In the genomic region with DNA sequence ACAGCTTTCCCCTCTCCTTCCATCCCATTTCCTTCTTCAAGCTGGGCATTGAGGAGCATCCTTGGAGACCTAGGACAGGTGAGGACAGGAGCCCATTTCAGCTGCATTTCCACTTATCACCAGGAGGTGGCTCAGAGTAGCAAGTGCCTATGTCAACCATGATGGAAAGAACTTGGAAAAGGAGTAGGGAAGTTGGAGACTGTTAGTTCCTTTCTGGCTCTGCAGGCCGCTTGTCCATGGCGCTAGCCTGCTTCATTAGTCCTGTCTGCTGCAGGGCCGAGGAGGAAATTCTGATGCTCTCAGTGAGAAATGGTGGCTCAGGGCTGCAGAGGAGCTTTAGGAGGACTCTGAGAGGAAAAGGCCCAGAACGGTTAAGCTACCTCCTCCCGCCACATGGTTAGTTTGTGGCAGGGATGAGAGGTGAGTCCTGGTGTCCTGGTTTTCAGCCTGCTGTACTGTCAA, we compare ENCODE assay signal across 7 cellular contexts. TPM values are rescaled to one million over a fixed set of nuclear protein-coding genes. Genes with fewer than 3 reads are reported as not detected.
DNase-seq lines count a peak whose midpoint lies in the region; ATAC-seq and TF ChIP-seq lines count a peak whose summit lies in the region.

No MANE protein-coding gene starts in this region.

- ATAC-seq in lung (ENCODE audit: insufficient read depth, low FRiP score) (peak; percentile 78), GM19035 (IDR thresholded peaks at IDR 0.05; ENCODE audit: unreplicated experiment) (no peak)

- no peaks in the 10 kb centered on the region for H3K27me3 ChIP-seq in MM.1S (replicated peaks; ENCODE audit: insufficient read depth, low read length)
- H3K27me3 ChIP-seq in lung (ENCODE audit: control insufficient read depth, insufficient read depth) = no peaks in the 10 kb centered on the region

- no peaks in the 10 kb centered on the region for H3K79me2 ChIP-seq in MM.1S (ENCODE audit: low read length)

- no peak overlapping the region for H2AFZ ChIP-seq in MM.1S (ENCODE audit: low read length)

- H3K36me3 ChIP-seq in MM.1S (replicated peaks; ENCODE audit: insufficient read depth, low read length) (no peaks in the 10 kb centered on the region), lung (ENCODE audit: control insufficient read depth in 2 of 2, insufficient read depth in 2 of 2, low read length in 2 of 2) (no peaks in the 10 kb centered on the region)

- no peaks in the 10 kb centered on the region for H3K9me2 ChIP-seq in MM.1S (replicated peaks; ENCODE audit: insufficient read depth, low read length)

- no peak overlapping the region for H3K4me3 ChIP-seq in MM.1S (ENCODE audit: low read length)
- no peak overlapping the region for H3K4me3 ChIP-seq in choroid plexus epithelial cell (ENCODE audit: low read depth, low read length)
- no peak overlapping the region for H3K4me3 ChIP-seq in lung

- H4K20me1 ChIP-seq in MM.1S (ENCODE audit: insufficient read depth, low read length) = no peaks in the 10 kb centered on the region

- DNase-seq in GM03348 (ENCODE audit: low spot score) (peak; percentile 77), MM.1S (peak; percentile 48), choroid plexus epithelial cell (ENCODE audit: low read depth) (peak; percentile 84), lung (ENCODE audit: low spot score) (peak; percentile 69)
- DNase-seq in stimulated activated naive CD4-positive, alpha-beta T cell treated with Interleukin-2 at 50 U/mL for 16 hours (lab: John Stamatoyannopoulos, UW) = peak; percentile 33

- WGBS in lung, 2 donors = 45 to 64% methylated on average over 5 of the region's 5 CpGs

- H3K27ac ChIP-seq in MM.1S (ENCODE audit: low read length) = no peak overlapping the region
- H3K27ac ChIP-seq in VCaP = no peak overlapping the region
- no peak overlapping the region for H3K27ac ChIP-seq in lung (ENCODE audit: low read depth in 1 of 2, low read length in 1 of 2)

- H3K9me3 ChIP-seq in MM.1S (replicated peaks; ENCODE audit: insufficient read depth, low read length) (no peaks in the 10 kb centered on the region), lung (ENCODE audit: control insufficient read depth in 2 of 2, insufficient read depth in 1 of 2, low read length in 1 of 2) (no peaks in the 10 kb centered on the region)

- H3K4me1 ChIP-seq in MM.1S (ENCODE audit: low read length) (no peaks in the 10 kb centered on the region), lung (ENCODE audit: control insufficient read depth in 2 of 2, insufficient read depth in 2 of 2, low read length in 2 of 2) (no peaks in the 10 kb centered on the region)

- no peak overlapping the region for H3K9ac ChIP-seq in MM.1S (ENCODE audit: low read length)

- TF ChIP-seq CTCF in MM.1S (IDR thresholded peaks at IDR 0.05; ENCODE audit: low read length) (peak; percentile 90), VCaP (conservative IDR thresholded peaks at IDR 0.05) (peak; percentile 76), choroid plexus epithelial cell (conservative IDR thresholded peaks at IDR 0.05; ENCODE audit: low read depth, low read length) (peak; percentile 93), lung (IDR thresholded peaks at IDR 0.05; ENCODE audit: control extremely low read depth, extremely low read depth) (peak; percentile 91)

- H3F3A ChIP-seq in MM.1S (ENCODE audit: insufficient read depth, low read length) = no peaks in the 10 kb centered on the region

- H3K4me2 ChIP-seq in MM.1S (ENCODE audit: low read depth, low read length) = no peak overlapping the region

RNA-seq across cellular contexts. Expression of a gene that starts 7.0 kb away (rescaled TPM):
- 10 to 100 TPM; 39.5 to 71.1 TPM for total RNA-seq in lung
- polyA plus RNA-seq in lung = 10 to 100 TPM; 33.8 to 34.7 TPM

RNA-seq across cellular contexts. Expression of a gene that starts 44.0 kb away (rescaled TPM):
- 100 to 1,000 TPM; 121 to 123 TPM for total RNA-seq in lung
- polyA plus RNA-seq in lung = 100 to 1,000 TPM in 1 of 2 donors, 10 to 100 TPM in 1; 34.1 to 148 TPM

Comparison
In these comparisons a context has a peak if more than half of its experiments do, and no peak if none do; other contexts are left out.
1. DNase-seq: peak in every context shown above with its lines; median percentile 84 in choroid plexus epithelial cell; 77 in GM03348; 69 in lung; 48 in MM.1S; 33 in stimulated activated naive CD4-positive, alpha-beta T cell treated with Interleukin-2 at 50 U/mL for 16 hours.